8 cellular contexts compared by ENCODE assay signal in genomic region chr17:34579017-34579946, GRCh38. TPM values are rescaled to one million over a fixed set of nuclear protein-coding genes. Genes with fewer than 3 reads are reported as not detected.
DNase-seq lines count a peak whose midpoint lies in the region; ATAC-seq and TF ChIP-seq lines count a peak whose summit lies in the region.
"Had no signal": no experiment of that assay in that cellular context is flagged by ENCODE, and none has a peak within 500 bp of the region (broad histone marks: within the 10 kb centered on the region; RNA-seq: fewer than 3 reads in every experiment).

TMEM132E (plus strand) TSS chr17:34579582; CDS start chr17:34581077, 1,495 bp downstream.

- H3K36me3 ChIP-seq in H7 (replicated peaks; ENCODE audit: control insufficient read depth, insufficient read depth, low read length), result no peaks in the 10 kb centered on the region
- no peaks in the 10 kb centered on the region for H3K36me3 ChIP-seq in suprapubic skin

- ATAC-seq in GM19035 (IDR thresholded peaks at IDR 0.05; ENCODE audit: unreplicated experiment) (no peak), GM18517 (IDR thresholded peaks at IDR 0.05; ENCODE audit: unreplicated experiment) (no peak)

- no peak for TF ChIP-seq POLR2A in suprapubic skin (IDR thresholded peaks at IDR 0.05)

- H3K27ac ChIP-seq in suprapubic skin, result no peak within 1 kb of the TSS

- under 1% methylated on average over 62 of the region's 101 CpGs for WGBS in suprapubic skin

- H3K27me3 ChIP-seq in H7 (ENCODE audit: control insufficient read depth, insufficient read depth, low read length) (peaks cover 89% of the 10 kb centered on the region), suprapubic skin (peaks cover 98% of the 10 kb centered on the region)

- no peak for TF ChIP-seq EP300 in suprapubic skin (IDR thresholded peaks at IDR 0.05)

- DNase-seq in H7, result peak; percentile 88
- DNase-seq in NCI-H82 treated with DMSO at 0.1 percent for 48 hours (lab: John Stamatoyannopoulos, UW; ENCODE audit: unreplicated experiment), result peak; percentile 53
- peak; percentile 28 for DNase-seq in dermis blood vessel endothelial cell
- DNase-seq in medulla oblongata (ENCODE audit: extremely low spot score), result peak; percentile 90
- no peak for DNase-seq in suprapubic skin (ENCODE audit: low spot score in 2 of 2)

- peak within 1 kb of the TSS; percentile 52 for H3K4me3 ChIP-seq in H7 (ENCODE audit: insufficient read depth, low read depth, low read length)
- peak within 1 kb of the TSS; percentile 57 for H3K4me3 ChIP-seq in suprapubic skin

- TF ChIP-seq CTCF in suprapubic skin (IDR thresholded peaks at IDR 0.05), result no peak

- no peaks in the 10 kb centered on the region for H3K9me3 ChIP-seq in suprapubic skin

- peaks cover 37% of the 10 kb centered on the region for H3K4me1 ChIP-seq in suprapubic skin

RNA-seq across cellular contexts. Expression of gene TMEM132E, which starts in this region (rescaled TPM):
- 1.7 and 2.2 TPM in 2 replicates for total RNA-seq in H7 (2014; rRNA removed; shearing (Covaris generic))
- total RNA-seq in dermis blood vessel endothelial cell, result not detected in 2 replicates
- total RNA-seq in suprapubic skin, result under 1 TPM in 1 of 4 donors, not detected in 3; 0.08 TPM
- total RNA-seq: T-helper 2 cell treated with Interferon-gamma antibody and Interleukin-4, amounts not matched to agents 100 ng/mL and 5 ng/mL, for 36 hours had no signal

Comparison
In these comparisons a context has a peak if more than half of its experiments do, and no peak if none do; other contexts are left out.
1. Peak in DNase-seq in dermis blood vessel endothelial cell; RNA of the gene not detected or under 1 TPM.
2. DNase-seq: peak in H7 (single experiment), NCI-H82 treated with DMSO at 0.1 percent for 48 hours (single experiment) and medulla oblongata (single experiment); none in suprapubic skin (0 of 2).